8 cellular contexts compared by ENCODE assay signal in genomic region chr1:43934279-43934985, GRCh38. TPM values are rescaled to one million over a fixed set of nuclear protein-coding genes. Genes with fewer than 3 reads are reported as not detected.
A peak's percentile ranks its signal among the peaks of the same experiment; 100 is the strongest.
DNase-seq lines count a peak whose midpoint lies in the region; ATAC-seq and TF ChIP-seq lines count a peak whose summit lies in the region.

No MANE protein-coding gene starts in this region.

- TF ChIP-seq CTCF in right atrium auricular region (IDR thresholded peaks at IDR 0.05), result peak; percentile 85 to 87

- H3K9me3 ChIP-seq in MG63 (no peaks in the 10 kb centered on the region), SJSA1 (replicated peaks) (no peaks in the 10 kb centered on the region), right atrium auricular region (no peaks in the 10 kb centered on the region)

- H3K4me3 Mint-ChIP-seq in activated naive CD8-positive, alpha-beta T cell treated with anti-CD3 and anti-CD28 coated beads, Interleukin-2, amount 50 U/mL, for 24 hours, result peak overlapping the region; percentile 38

- no peak overlapping the region for H3K27ac ChIP-seq in SJSA1
- H3K27ac ChIP-seq in right atrium auricular region, result no peak overlapping the region

- H3K4me1 Mint-ChIP-seq in activated naive CD8-positive, alpha-beta T cell treated with anti-CD3 and anti-CD28 coated beads, Interleukin-2, amount 50 U/mL, for 24 hours, result peaks cover 16% of the 10 kb centered on the region

- H3K36me3 ChIP-seq in MG63, result peaks cover 6% of the 10 kb centered on the region; the same call in 1 of the 2 replicates
- H3K36me3 ChIP-seq in SJSA1, result peaks cover 14% of the 10 kb centered on the region; the same call in 1 of the 2 replicates
- H3K36me3 ChIP-seq in right atrium auricular region, result no peaks in the 10 kb centered on the region

- H3K4me3 ChIP-seq in MG63 (no peak overlapping the region), SJSA1 (no peak overlapping the region), right atrium auricular region (no peak overlapping the region)

- H3K27me3 Mint-ChIP-seq in activated naive CD8-positive, alpha-beta T cell treated with anti-CD3 and anti-CD28 coated beads, Interleukin-2, amount 50 U/mL, for 24 hours, result peaks cover 33% of the 10 kb centered on the region

- DNase-seq in EH (ENCODE audit: low read depth), result peak; percentile 64
- peak; percentile 36 for DNase-seq in MG63
- DNase-seq in SJSA1 (ENCODE audit: low read depth in 1 of 2, low spot score in 2 of 2), result peak; percentile 69 to 70
- DNase-seq in activated naive CD8-positive, alpha-beta T cell treated with anti-CD3 and anti-CD28 coated beads, Interleukin-2, amount 50 U/mL, for 24 hours, result peak; percentile 75
- DNase-seq in right atrium auricular region (ENCODE audit: low spot score), result no peak
- DNase-seq in retina, result peak; percentile 92

- ATAC-seq in activated naive CD8-positive, alpha-beta T cell treated with anti-CD3 and anti-CD28 coated beads, Interleukin-2, amount 50 U/mL, for 24 hours, result peak; percentile 56
- no peak for ATAC-seq in GM21423 (IDR thresholded peaks at IDR 0.05; ENCODE audit: unreplicated experiment)
- ATAC-seq in HG03378 (IDR thresholded peaks at IDR 0.05; ENCODE audit: unreplicated experiment), result no peak

- no peak overlapping the region for H3K27ac Mint-ChIP-seq in activated naive CD8-positive, alpha-beta T cell treated with anti-CD3 and anti-CD28 coated beads, Interleukin-2, amount 50 U/mL, for 24 hours

- H3K9me3 Mint-ChIP-seq in activated naive CD8-positive, alpha-beta T cell treated with anti-CD3 and anti-CD28 coated beads, Interleukin-2, amount 50 U/mL, for 24 hours, result no peaks in the 10 kb centered on the region

- no peaks in the 10 kb centered on the region for H3K36me3 Mint-ChIP-seq in activated naive CD8-positive, alpha-beta T cell treated with anti-CD3 and anti-CD28 coated beads, Interleukin-2, amount 50 U/mL, for 24 hours (ENCODE audit: low read depth)

- H3K4me1 ChIP-seq in SJSA1 (replicated peaks) (peaks cover 52% of the 10 kb centered on the region), right atrium auricular region (peaks cover 0 to 37% of the 10 kb centered on the region in 2 donors)

- H3K27me3 ChIP-seq in MG63 (no peaks in the 10 kb centered on the region), SJSA1 (replicated peaks) (no peaks in the 10 kb centered on the region), right atrium auricular region (peaks cover 0 to 3% of the 10 kb centered on the region in 2 donors)

RNA-seq across cellular contexts. Expression of gene ARTN, which starts 0.8 kb away (rescaled TPM):
- not detected in 2 replicates for total RNA-seq in MG63 (2014; rRNA removed; shearing (Covaris generic); ENCODE audit: low replicate concordance)
- not detected in 2 replicates for total RNA-seq in SJSA1 (2014; rRNA removed; shearing (Covaris generic))
- under 1 TPM in 1 of 2 donors, not detected in 1; 0.75 TPM for total RNA-seq in right atrium auricular region

RNA-seq across cellular contexts. Expression of gene IPO13, which starts 12.3 kb away (rescaled TPM):
- 14.4 and 24.4 TPM in 2 replicates for total RNA-seq in MG63 (2014; rRNA removed; shearing (Covaris generic); ENCODE audit: low replicate concordance)
- total RNA-seq in SJSA1 (2014; rRNA removed; shearing (Covaris generic)), result 14.3 and 25.8 TPM in 2 replicates
- 10 to 100 TPM; 25.9 to 28.1 TPM for total RNA-seq in right atrium auricular region

RNA-seq across cellular contexts. Expression of gene DPH2, which starts 35.4 kb away (rescaled TPM):
- 20.7 and 44.0 TPM in 2 replicates for total RNA-seq in MG63 (2014; rRNA removed; shearing (Covaris generic); ENCODE audit: low replicate concordance)
- total RNA-seq in SJSA1 (2014; rRNA removed; shearing (Covaris generic)), result 20.3 and 50.3 TPM in 2 replicates
- total RNA-seq in right atrium auricular region, result 10 to 100 TPM; 20.5 to 23.0 TPM

RNA-seq across cellular contexts. Expression of gene ATP6V0B, which starts 40.3 kb away (rescaled TPM):
- 124 and 126 TPM in 2 replicates for total RNA-seq in MG63 (2014; rRNA removed; shearing (Covaris generic); ENCODE audit: low replicate concordance)
- total RNA-seq in SJSA1 (2014; rRNA removed; shearing (Covaris generic)), result 154 and 235 TPM in 2 replicates
- total RNA-seq in right atrium auricular region, result 100 to 1,000 TPM; 108 to 154 TPM

RNA-seq across cellular contexts. Expression of gene B4GALT2, which starts 44.6 kb away (rescaled TPM):
- total RNA-seq in MG63 (2014; rRNA removed; shearing (Covaris generic); ENCODE audit: low replicate concordance), result 62.1 and 95.8 TPM in 2 replicates
- 70.2 and 81.8 TPM in 2 replicates for total RNA-seq in SJSA1 (2014; rRNA removed; shearing (Covaris generic))
- 10 to 100 TPM; 33.0 to 48.5 TPM for total RNA-seq in right atrium auricular region
